ENCODE assay signal across 1 cellular context in the genomic region with DNA sequence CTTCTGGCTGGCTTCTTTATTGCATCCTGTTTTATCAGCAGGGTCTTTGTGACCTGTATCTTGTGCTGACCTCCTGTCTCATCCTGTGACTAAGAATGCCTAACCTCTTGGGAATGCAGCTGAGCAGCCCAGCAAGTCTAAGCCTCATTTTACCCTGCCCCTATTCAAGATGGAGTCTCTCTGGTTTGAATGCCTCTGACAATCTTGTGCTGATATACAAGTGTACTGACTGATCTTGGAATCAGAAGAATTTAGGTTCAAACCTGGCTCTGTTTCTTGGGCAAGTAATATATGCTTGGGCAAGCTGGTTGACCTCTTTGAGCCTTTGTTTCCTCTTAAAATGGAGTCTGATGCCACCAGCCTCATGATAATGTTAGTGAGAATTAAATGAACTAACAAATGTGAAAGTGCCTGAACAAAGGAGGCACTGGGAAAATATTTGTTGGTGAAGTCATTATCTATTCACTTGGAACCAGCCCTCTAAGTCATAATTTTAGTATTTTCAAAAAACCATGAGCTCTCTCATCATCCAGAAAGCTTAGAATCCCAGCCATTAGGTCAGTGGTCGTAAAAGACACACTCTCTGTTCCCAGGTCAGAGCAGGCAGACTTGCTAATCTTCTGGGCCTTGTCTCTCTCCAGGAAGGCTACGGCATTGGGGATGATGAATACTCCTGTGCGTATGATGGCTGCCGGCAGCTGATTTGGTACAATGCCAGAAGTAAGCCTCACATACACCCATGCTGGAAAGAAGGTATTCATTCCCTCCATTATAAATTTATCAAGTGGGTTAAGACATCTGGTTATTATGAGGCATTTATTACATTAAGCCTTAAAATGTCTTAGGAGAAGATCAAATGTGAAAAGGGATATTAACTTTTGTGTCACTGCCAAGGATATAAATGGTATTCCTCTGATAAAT.
TF ChIP-seq lines count a peak whose summit lies in the region.

No MANE protein-coding gene starts in this region.

TF ChIP-seq in IMR-90, 13 proteins besides CTCF, POLR2A, EP300 and RAD21:
- no peak for TF ChIP-seq RFX5 (IDR thresholded peaks at IDR 0.05; ENCODE audit: low read depth, low read length)
- TF ChIP-seq CHD1 (IDR thresholded peaks at IDR 0.05; ENCODE audit: low read depth, low read length) = no peak
- no peak for TF ChIP-seq RCOR1 (IDR thresholded peaks at IDR 0.05; ENCODE audit: insufficient replicate concordance, low read length)
- TF ChIP-seq MAFK (IDR thresholded peaks at IDR 0.05; ENCODE audit: low read depth, low read length) = no peak
- TF ChIP-seq CEBPB (IDR thresholded peaks at IDR 0.05; ENCODE audit: low read depth, low read length) = no peak
- no peak for TF ChIP-seq BHLHE40 (IDR thresholded peaks at IDR 0.05; ENCODE audit: low read depth, low read length)
- no peak for TF ChIP-seq MAZ (IDR thresholded peaks at IDR 0.05; ENCODE audit: borderline replicate concordance, low read depth, low read length)
- TF ChIP-seq MXI1 (IDR thresholded peaks at IDR 0.05; ENCODE audit: borderline replicate concordance, low read depth, low read length) = no peak
- no peak for TF ChIP-seq FOS (IDR thresholded peaks at IDR 0.05; ENCODE audit: low read depth, low read length)
- no peak for TF ChIP-seq SMC3 (IDR thresholded peaks at IDR 0.05; ENCODE audit: low read depth, low read length)
- no peak for TF ChIP-seq USF2 (IDR thresholded peaks at IDR 0.05; ENCODE audit: low read depth, low read length)
- TF ChIP-seq NFE2L2 (IDR thresholded peaks at IDR 0.05; ENCODE audit: low read depth, low read length) = no peak
- TF ChIP-seq, protein P1, sequence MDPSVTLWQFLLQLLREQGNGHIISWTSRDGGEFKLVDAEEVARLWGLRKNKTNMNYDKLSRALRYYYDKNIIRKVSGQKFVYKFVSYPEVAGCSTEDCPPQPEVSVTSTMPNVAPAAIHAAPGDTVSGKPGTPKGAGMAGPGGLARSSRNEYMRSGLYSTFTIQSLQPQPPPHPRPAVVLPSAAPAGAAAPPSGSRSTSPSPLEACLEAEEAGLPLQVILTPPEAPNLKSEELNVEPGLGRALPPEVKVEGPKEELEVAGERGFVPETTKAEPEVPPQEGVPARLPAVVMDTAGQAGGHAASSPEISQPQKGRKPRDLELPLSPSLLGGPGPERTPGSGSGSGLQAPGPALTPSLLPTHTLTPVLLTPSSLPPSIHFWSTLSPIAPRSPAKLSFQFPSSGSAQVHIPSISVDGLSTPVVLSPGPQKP (IDR thresholded peaks at IDR 0.05; ENCODE audit: borderline replicate concordance, low read depth, low read length) = no peak
